In genomic region chr2:40955635-40956034, GRCh38 we compare ENCODE assay signal across 1 cellular context.
TF ChIP-seq lines count a peak whose summit lies in the region.

No MANE protein-coding gene starts in this region.

TF ChIP-seq in SK-N-SH, 30 proteins besides CTCF, POLR2A, EP300 and RAD21 (continued from another document):
- TF ChIP-seq REST (IDR thresholded peaks at IDR 0.05; ENCODE audit: low read depth, low read length) (no peak), FOXM1 (IDR thresholded peaks at IDR 0.05; ENCODE audit: low read depth) (no peak), NFIC (IDR thresholded peaks at IDR 0.05; ENCODE audit: borderline replicate concordance) (no peak), YY1 (IDR thresholded peaks at IDR 0.05; ENCODE audit: low read depth) (no peak), GATA2 (CRISPR knock-in tag; IDR thresholded peaks at IDR 0.05) (no peak), FOXJ3 (CRISPR knock-in tag; IDR thresholded peaks at IDR 0.05) (no peak), MXI1 (IDR thresholded peaks at IDR 0.05; ENCODE audit: low read depth, low read length) (no peak), RCOR1 (IDR thresholded peaks at IDR 0.05; ENCODE audit: low read length) (no peak)
